ENCODE assay signal across 3 cellular contexts in the genomic region with DNA sequence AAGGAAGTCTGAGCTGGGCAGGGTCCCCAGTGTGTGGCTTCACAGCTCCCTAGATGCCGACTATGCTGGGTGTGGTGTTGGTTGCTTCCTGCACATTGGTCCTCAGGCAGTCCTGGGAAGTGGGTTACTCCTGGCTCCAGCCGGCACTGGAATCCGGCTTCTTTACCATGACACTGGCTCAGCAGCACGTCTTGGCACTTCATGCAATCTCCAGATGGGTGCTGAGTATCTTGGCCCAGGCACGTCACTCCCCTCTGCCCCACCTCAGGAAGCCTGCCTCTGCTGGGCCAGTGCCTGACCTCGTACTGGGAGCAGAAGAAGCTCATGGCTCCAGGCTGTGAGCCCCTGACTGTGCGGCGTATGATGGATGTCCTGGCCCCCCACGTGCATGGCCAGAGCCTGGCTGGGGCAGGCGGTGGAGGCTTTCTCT.
TF ChIP-seq lines count a peak whose summit lies in the region.

No MANE protein-coding gene starts in this region.

TF ChIP-seq in endothelial cell of umbilical vein, 7 proteins besides CTCF, POLR2A, EP300 and RAD21:
- TF ChIP-seq MAX (IDR thresholded peaks at IDR 0.05; ENCODE audit: insufficient read depth, insufficient read length) (no peak), FOS (IDR thresholded peaks at IDR 0.05; ENCODE audit: borderline replicate concordance, insufficient read depth, low read length) (no peak), POLR2AphosphoS5 (IDR thresholded peaks at IDR 0.05; ENCODE audit: insufficient read depth, low read depth, low read length) (peak; percentile 13), EZH2 (IDR thresholded peaks at IDR 0.05; ENCODE audit: borderline replicate concordance, low read depth, low read length, severe bottlenecking) (no peak), MYC (IDR thresholded peaks at IDR 0.05; ENCODE audit: low read depth, low read length) (no peak), JUN (IDR thresholded peaks at IDR 0.05; ENCODE audit: borderline replicate concordance, insufficient read depth, insufficient read length, low read depth) (no peak)

TF ChIP-seq in HepG2, 621 proteins besides CTCF, POLR2A, EP300 and RAD21:
- peak; percentile 72 for TF ChIP-seq AGO2 (optimal IDR thresholded peaks at IDR 0.05; ENCODE audit: low read depth, low read length)
- TF ChIP-seq ETV5 (CRISPR knock-in tag; IDR thresholded peaks at IDR 0.05; ENCODE audit: borderline replicate concordance), result 0 out of 2 replicates have a peak, but pooled peaks have one; percentile 9
- no peak for TF ChIP-seq MAFF (IDR thresholded peaks at IDR 0.05; ENCODE audit: low read depth, low read length)
- TF ChIP-seq HDAC6 (IDR thresholded peaks at IDR 0.05; ENCODE audit: low read depth, low read length), result no peak
- TF ChIP-seq ATF1 (CRISPR knock-in tag; IDR thresholded peaks at IDR 0.05), result no peak
- TF ChIP-seq STAT5B (CRISPR knock-in tag; IDR thresholded peaks at IDR 0.05), result no peak
- TF ChIP-seq ZNF597 (CRISPR knock-in tag; IDR thresholded peaks at IDR 0.05), result no peak
- no peak for TF ChIP-seq TAF15 (IDR thresholded peaks at IDR 0.05; ENCODE audit: low read depth, low read length, poor library complexity, severe bottlenecking)
- TF ChIP-seq, protein P1, sequence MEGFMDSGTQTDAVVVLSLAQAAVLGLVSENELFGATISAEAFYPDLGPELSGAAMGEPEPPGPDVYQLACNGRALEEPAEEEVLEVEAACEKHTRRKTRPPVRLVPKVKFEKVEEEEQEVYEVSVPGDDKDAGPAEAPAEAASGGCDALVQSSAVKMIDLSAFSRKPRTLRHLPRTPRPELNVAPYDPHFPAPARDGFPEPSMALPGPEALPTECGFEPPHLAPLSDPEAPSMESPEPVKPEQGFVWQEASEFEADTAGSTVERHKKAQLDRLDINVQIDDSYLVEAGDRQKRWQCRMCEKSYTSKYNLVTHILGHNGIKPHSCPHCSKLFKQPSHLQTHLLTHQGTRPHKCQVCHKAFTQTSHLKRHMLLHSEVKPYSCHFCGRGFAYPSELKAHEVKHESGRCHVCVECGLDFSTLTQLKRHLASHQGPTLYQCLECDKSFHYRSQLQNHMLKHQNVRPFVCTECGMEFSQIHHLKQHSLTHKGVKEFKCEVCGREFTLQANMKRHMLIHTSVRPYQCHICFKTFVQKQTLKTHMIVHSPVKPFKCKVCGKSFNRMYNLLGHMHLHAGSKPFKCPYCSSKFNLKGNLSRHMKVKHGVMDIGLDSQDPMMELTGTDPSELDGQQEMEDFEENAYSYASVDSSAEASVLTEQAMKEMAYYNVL (CRISPR knock-in tag; IDR thresholded peaks at IDR 0.05; ENCODE audit: borderline replicate concordance), result no peak
- 0 out of 2 replicates have a peak, but pooled peaks have one; percentile 1 for TF ChIP-seq ZNF687 (CRISPR knock-in tag; IDR thresholded peaks at IDR 0.05)
- no peak for TF ChIP-seq ZNF383 (CRISPR knock-in tag; IDR thresholded peaks at IDR 0.05; ENCODE audit: borderline replicate concordance)
- TF ChIP-seq ZNF24 (IDR thresholded peaks at IDR 0.05), result no peak

TF ChIP-seq in SK-N-SH, 30 proteins besides CTCF, POLR2A, EP300 and RAD21:
- TF ChIP-seq NFIC (IDR thresholded peaks at IDR 0.05; ENCODE audit: borderline replicate concordance), result no peak
- TF ChIP-seq, protein P2, sequence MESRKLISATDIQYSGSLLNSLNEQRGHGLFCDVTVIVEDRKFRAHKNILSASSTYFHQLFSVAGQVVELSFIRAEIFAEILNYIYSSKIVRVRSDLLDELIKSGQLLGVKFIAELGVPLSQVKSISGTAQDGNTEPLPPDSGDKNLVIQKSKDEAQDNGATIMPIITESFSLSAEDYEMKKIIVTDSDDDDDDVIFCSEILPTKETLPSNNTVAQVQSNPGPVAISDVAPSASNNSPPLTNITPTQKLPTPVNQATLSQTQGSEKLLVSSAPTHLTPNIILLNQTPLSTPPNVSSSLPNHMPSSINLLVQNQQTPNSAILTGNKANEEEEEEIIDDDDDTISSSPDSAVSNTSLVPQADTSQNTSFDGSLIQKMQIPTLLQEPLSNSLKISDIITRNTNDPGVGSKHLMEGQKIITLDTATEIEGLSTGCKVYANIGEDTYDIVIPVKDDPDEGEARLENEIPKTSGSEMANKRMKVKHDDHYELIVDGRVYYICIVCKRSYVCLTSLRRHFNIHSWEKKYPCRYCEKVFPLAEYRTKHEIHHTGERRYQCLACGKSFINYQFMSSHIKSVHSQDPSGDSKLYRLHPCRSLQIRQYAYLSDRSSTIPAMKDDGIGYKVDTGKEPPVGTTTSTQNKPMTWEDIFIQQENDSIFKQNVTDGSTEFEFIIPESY (IDR thresholded peaks at IDR 0.05; ENCODE audit: borderline replicate concordance, low read depth), result no peak
- no peak for TF ChIP-seq TEAD4 (IDR thresholded peaks at IDR 0.05; ENCODE audit: borderline replicate concordance, insufficient read depth)
